ENCODE assay signal across 27 cellular contexts in genomic region chr6:153526479-153526878, GRCh38.
"Had no signal": no experiment of that assay in that cellular context is flagged by ENCODE, and none has a peak within 500 bp of the region (broad histone marks: within the 10 kb centered on the region; RNA-seq: fewer than 3 reads in every experiment).

No MANE protein-coding gene starts in this region.

- H3K36me3 ChIP-seq: stomach, suprapubic skin, thoracic aorta, thyroid gland, tibial artery, tibial nerve, transverse colon, upper lobe of left lung, upper lobe of right lung, uterus, vagina had no signal

- DNase-seq: stimulated activated CD4-positive, alpha-beta T cell treated with anti-CD3 and anti-CD28 coated beads, Interleukin-2, amount 100 ng/mL, for 48 hours; stimulated activated CD4-positive, alpha-beta T cell treated with anti-CD3 and anti-CD28 coated beads, Interleukin-4, amount 100 ng/mL, for 1 hour; stimulated activated CD4-positive, alpha-beta T cell treated with anti-CD3 and anti-CD28 coated beads, Interleukin-4, amount 100 ng/mL, for 24 hours; stimulated activated CD4-positive, alpha-beta T cell treated with anti-CD3 and anti-CD28 coated beads, Interleukin-4, amount 100 ng/mL, for 4 hours; stimulated activated CD8-positive, alpha-beta memory T cell treated with anti-CD3 and anti-CD28 coated beads, Interleukin-4, amount 100 ng/mL, for 48 hours; stimulated activated naive B cell treated with anti-CD40 and anti-IgM and Interleukin-4, amounts not matched to agents 10 μg/mL and 1 μg/mL and 100 μg/mL, for 72 hours; stimulated activated naive CD4-positive, alpha-beta T cell; stimulated activated naive CD4-positive, alpha-beta T cell treated with Interleukin-2 at 50 U/mL for 16 hours; stimulated activated naive CD8-positive, alpha-beta T cell treated with anti-CD3 and anti-CD28 coated beads, Interleukin-15, amount 100 ng/mL, for 72 hours; stimulated activated naive CD8-positive, alpha-beta T cell treated with anti-CD3 and anti-CD28 coated beads, Interleukin-15, Interleukin-2, amounts not matched to agents 100 U/mL and 50 U/mL, for 24 hours; stomach; substantia nigra; testis; thyroid gland; tibial artery; transverse colon; trophoblast cell; upper lobe of left lung; upper lobe of right lung; uterus had no signal

- H3K4me1 ChIP-seq: stomach, suprapubic skin, testis, thyroid gland, tibial artery, tibial nerve, transverse colon, upper lobe of left lung, upper lobe of right lung, uterus, vagina had no signal

- FAIRE-seq: urothelium cell line had no signal

- ATAC-seq: stimulated activated effector memory CD8-positive, alpha-beta T cell treated with anti-CD3 and anti-CD28 coated beads, Interleukin-12 subunit alpha, Interleukin-12 subunit beta, amount 100 ng/mL, for 72 hours; stimulated activated memory B cell treated with anti-CD40 and anti-IgM and Interleukin-4, amounts not matched to agents 10 μg/mL and 1 μg/mL and 100 μg/mL, for 72 hours; stimulated activated naive B cell treated with anti-CD40 and anti-IgM and Interleukin-4, amounts not matched to agents 10 μg/mL and 1 μg/mL and 100 μg/mL, for 72 hours; stimulated activated naive CD8-positive, alpha-beta T cell treated with anti-CD3 and anti-CD28 coated beads, Interleukin-15, amount 100 ng/mL, for 72 hours; stimulated activated naive CD8-positive, alpha-beta T cell treated with anti-CD3 and anti-CD28 coated beads, Interleukin-15, Interleukin-2, amounts not matched to agents 100 U/mL and 50 U/mL, for 24 hours; upper lobe of right lung had no signal

- H3K9me3 ChIP-seq: stomach, testis, thoracic aorta, thyroid gland, tibial artery, transverse colon, upper lobe of left lung, uterus, vagina had no signal

- H3K27ac ChIP-seq: stomach, suprapubic skin, testis, thoracic aorta, thyroid gland, tibial artery, tibial nerve, transverse colon, upper lobe of left lung, upper lobe of right lung, uterus, vagina had no signal

- H3K27me3 ChIP-seq: stomach, suprapubic skin, testis, thyroid gland, tibial artery, tibial nerve, transverse colon, upper lobe of left lung, upper lobe of right lung, uterus, vagina had no signal

- H3K4me3 ChIP-seq: stomach, suprapubic skin, testis, thoracic aorta, thyroid gland, tibial artery, tibial nerve, transverse colon, upper lobe of left lung, upper lobe of right lung, uterus, vagina had no signal
